14 cellular contexts compared by ENCODE assay signal in the genomic region with DNA sequence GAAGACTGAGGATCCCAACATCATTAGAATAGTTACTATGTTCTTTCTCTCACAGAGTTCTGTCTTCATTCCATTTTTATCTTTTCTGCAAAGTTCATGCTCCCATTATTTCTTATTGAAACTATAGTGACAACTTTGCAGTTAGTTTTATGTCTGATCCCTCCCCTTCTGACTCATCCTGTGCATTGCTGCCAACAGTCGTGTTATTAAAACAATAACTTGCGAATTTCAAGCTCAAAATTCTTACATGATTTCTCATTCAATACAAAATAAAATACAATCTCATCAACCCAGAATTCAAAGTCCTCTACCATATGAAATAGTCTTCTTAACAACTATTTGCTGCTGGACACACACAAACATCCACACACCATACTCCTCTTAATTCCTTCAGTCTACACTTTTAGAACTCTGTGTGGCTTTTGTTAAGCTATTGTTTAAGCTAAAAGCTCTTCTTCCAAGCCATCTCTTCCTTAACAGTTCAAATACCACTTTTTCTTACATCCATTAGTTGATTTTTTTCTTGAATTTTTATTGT.
DNase-seq lines count a peak whose midpoint lies in the region; ATAC-seq, FAIRE-seq and TF ChIP-seq lines count a peak whose summit lies in the region.
"Had no signal": no experiment of that assay in that cellular context is flagged by ENCODE, and none has a peak within 500 bp of the region (broad histone marks: within the 10 kb centered on the region; RNA-seq: fewer than 3 reads in every experiment).

No MANE protein-coding gene starts in this region.

- 0% methylated on average over 1 of the region's 2 CpGs; no CpG with 5 or more reads in 1 of the 2 experiments for WGBS in IMR-90 (ENCODE audit: extremely low coverage in 2 of 2, insufficient read length in 1 of 2), 2 experiments

- peak overlapping the region; percentile 41; the same call in 1 of the 2 replicates for H3K4me3 ChIP-seq in IMR-90 (ENCODE audit: insufficient read depth, low read depth, low read length)
- H3K4me3 ChIP-seq in bronchial epithelial cell (ENCODE audit: low read depth, low read length) = no peak overlapping the region
- no peak overlapping the region for H3K4me3 ChIP-seq in GM23338
- H3K4me3 ChIP-seq: sigmoid colon had no signal

- H3K4me1 ChIP-seq in IMR-90 (ENCODE audit: control insufficient read depth, insufficient read depth, low read length) (peaks cover 9% of the 10 kb centered on the region), GM23338 (ENCODE audit: insufficient read depth) (no peaks in the 10 kb centered on the region)

- peak overlapping the region in 1 of 2 experiments; percentile 74; a peak in 2 of 4 replicates for H4K8ac ChIP-seq in IMR-90 (ENCODE audit: low read depth in 2 of 2, low read length in 2 of 2)

- no peaks in the 10 kb centered on the region for H3K36me3 ChIP-seq in IMR-90 (ENCODE audit: control insufficient read depth, insufficient read depth, low read length)
- no peaks in the 10 kb centered on the region for H3K36me3 ChIP-seq in bronchial epithelial cell (ENCODE audit: control insufficient read depth, insufficient read depth, low read length)
- no peaks in the 10 kb centered on the region for H3K36me3 ChIP-seq in GM23338 (ENCODE audit: insufficient read depth)
- H3K36me3 ChIP-seq: sigmoid colon had no signal

- peak overlapping the region; percentile 97 for H2BK5ac ChIP-seq in IMR-90 (ENCODE audit: low read depth, low read length, poor library complexity, severe bottlenecking)

- no peak overlapping the region for H2AK5ac ChIP-seq in IMR-90 (ENCODE audit: low read depth, low read length)

- H3K27me3 ChIP-seq in IMR-90 (ENCODE audit: control insufficient read depth, insufficient read depth, low read length) (no peaks in the 10 kb centered on the region), bronchial epithelial cell (ENCODE audit: control insufficient read depth, insufficient read depth, low read length) (no peaks in the 10 kb centered on the region), GM23338 (ENCODE audit: insufficient read depth) (no peaks in the 10 kb centered on the region)
- H3K27me3 ChIP-seq: sigmoid colon had no signal

- POLR2A ChIA-PET in IMR-90 (lab: Charles Lee; ENCODE audit: unreplicated experiment) = no interaction called here

- H3K4me2 ChIP-seq in IMR-90 (ENCODE audit: low read depth, low read length) = peak overlapping the region; percentile 99
- H3K4me2 ChIP-seq in GM23338 = no peak overlapping the region

- peaks cover 0 to 3% of the 10 kb centered on the region in 2 experiments; a peak in 1 of 4 replicates for H3K79me1 ChIP-seq in IMR-90 (ENCODE audit: low read depth in 1 of 2, low read length in 2 of 2)

- peak overlapping the region; percentile 55; the same call in 1 of the 2 replicates for H3K23ac ChIP-seq in IMR-90 (ENCODE audit: low read depth, low read length)

- no peak for TF ChIP-seq POLR2A in IMR-90 (IDR thresholded peaks at IDR 0.05; ENCODE audit: low read depth, low read length)

- no TSS peak for BruUV-seq in IMR-90 (replicated peaks; lab: Mats Ljungman, UMichigan)

- H3K27ac Mint-ChIP-seq in GM23338 (no peak overlapping the region), progenitor cell of endocrine pancreas (no peak overlapping the region)
- H3K27ac Mint-ChIP-seq: activated naive CD4-positive, alpha-beta T cell treated with anti-CD3 and anti-CD28 coated beads, Interleukin-2, amount 50 U/mL, for 72 hours had no signal

- H3K36me3 Mint-ChIP-seq in GM23338 (ENCODE audit: low read depth) (no peaks in the 10 kb centered on the region), progenitor cell of endocrine pancreas (ENCODE audit: insufficient read depth) (no peaks in the 10 kb centered on the region)
- H3K36me3 Mint-ChIP-seq: activated naive CD4-positive, alpha-beta T cell treated with anti-CD3 and anti-CD28 coated beads, Interleukin-2, amount 50 U/mL, for 72 hours had no signal

- H3K4ac ChIP-seq in IMR-90 (ENCODE audit: low read depth, low read length) = peak overlapping the region; percentile 59; the same call in 1 of the 2 replicates

- intact Hi-C loops in IMR-90 (cut with micrococcal nuclease) = loop anchor here (5.0 kb wide), 1 partner anchor 1139 kb away; no protein-coding TSS in a partner anchor

- no peak overlapping the region for H2AK9ac ChIP-seq in IMR-90 (replicated peaks; ENCODE audit: low read depth, low read length, poor library complexity)

- peaks cover 5% of the 10 kb centered on the region; the same call in 1 of the 2 replicates for H3K9me1 ChIP-seq in IMR-90 (ENCODE audit: insufficient read depth, low read length)

- peak overlapping the region; percentile 92; the same call in 1 of the 2 replicates for H4K5ac ChIP-seq in IMR-90 (ENCODE audit: low read depth, low read length)

- CTCF ChIA-PET in IMR-90 (lab: Yijun Ruan, JAX) = no interaction called here

- peak overlapping the region; percentile 60 for H2BK15ac ChIP-seq in IMR-90 (ENCODE audit: low read depth, low read length)

- H3K9me3 Mint-ChIP-seq in GM23338 = no peaks in the 10 kb centered on the region
- peaks cover 3% of the 10 kb centered on the region for H3K9me3 Mint-ChIP-seq in progenitor cell of endocrine pancreas (ENCODE audit: low read depth)

- H3K4me3 Mint-ChIP-seq in GM23338 = no peak overlapping the region
- no peak overlapping the region for H3K4me3 Mint-ChIP-seq in progenitor cell of endocrine pancreas (ENCODE audit: low read depth)

- ATAC-seq in IMR-90 (ENCODE audit: low read depth) = peak; percentile 81
- no peak for ATAC-seq in GM23338
- ATAC-seq: activated naive CD4-positive, alpha-beta T cell treated with anti-CD3 and anti-CD28 coated beads, Interleukin-2, amount 50 U/mL, for 72 hours; Panc1 had no signal

- H3K14ac ChIP-seq in IMR-90 (replicated peaks; ENCODE audit: low read depth, low read length) = peak overlapping the region; percentile 53; the same call in 1 of the 2 replicates

- H4K91ac ChIP-seq in IMR-90 (ENCODE audit: insufficient read depth, low read depth, low read length) = peak overlapping the region; percentile 38; the same call in 1 of the 2 replicates

- no peaks in the 10 kb centered on the region for H3K79me2 ChIP-seq in GM23338 (replicated peaks; ENCODE audit: insufficient read depth)

- DNase-seq in ACHN (peak; percentile 13), IMR-90 (peak; percentile 87), bronchial epithelial cell (ENCODE audit: low read depth) (peak; percentile 82), kidney glomerular epithelial cell (lab: John Stamatoyannopoulos, UW) (peak; percentile 58), LoVo (ENCODE audit: low spot score) (no peak), SW480 (ENCODE audit: low spot score) (no peak), GM23338 (ENCODE audit: low spot score) (no peak), progenitor cell of endocrine pancreas (ENCODE audit: low spot score, unreplicated experiment) (no peak)
- DNase-seq: DMS53, sigmoid colon, trophoblast cell had no signal

- H3K56ac ChIP-seq in IMR-90 (ENCODE audit: extremely low read depth, insufficient read depth, low read length) = peak overlapping the region; percentile 60; the same call in 1 of the 2 replicates

- dilution Hi-C loops in IMR-90 (cut with HindIII; ENCODE audit: low sequenced_read_pairs, unreplicated experiment) = no loop called here

- H2BK120ac ChIP-seq in IMR-90 (ENCODE audit: low read depth, low read length) = peak overlapping the region; percentile 85

- H3K4me1 Mint-ChIP-seq in GM23338 (0 out of 3 replicates have a peak, but pooled peaks cover 3% of the 10 kb centered on the region), progenitor cell of endocrine pancreas (ENCODE audit: low read depth) (peaks cover 3% of the 10 kb centered on the region)

- H2BK20ac ChIP-seq in IMR-90 (ENCODE audit: low read depth, low read length) = peak overlapping the region; percentile 83

- H4K20me1 ChIP-seq in IMR-90 (ENCODE audit: insufficient read depth, low read length) = no peaks in the 10 kb centered on the region
- H4K20me1 ChIP-seq in GM23338 (replicated peaks; ENCODE audit: insufficient read depth) = no peaks in the 10 kb centered on the region

- no peak overlapping the region for H2AFZ ChIP-seq in IMR-90 (replicated peaks; ENCODE audit: low read length, poor library complexity)
- no peak overlapping the region for H2AFZ ChIP-seq in GM23338

- in situ Hi-C loops in ACHN (cut with HindIII; ENCODE audit: low pct_ligation_motif_present, low pct_unique_long_range_greater_than_20kb, low sequenced_read_pairs) = no loop called here
- in situ Hi-C loops in IMR-90 (cut with MboI; ENCODE audit: low sequenced_read_pairs) = loop anchor here (25.0 kb wide), 1 partner anchor 1144 kb away; a partner anchor contains a TSS

- H3K9me2 ChIP-seq in GM23338 (ENCODE audit: insufficient read depth) = no peaks in the 10 kb centered on the region

- no peaks in the 10 kb centered on the region for H3K27me3 Mint-ChIP-seq in GM23338 (ENCODE audit: insufficient read depth, low read depth, poor library complexity)
- H3K27me3 Mint-ChIP-seq in progenitor cell of endocrine pancreas = no peaks in the 10 kb centered on the region

- TF ChIP-seq RAD21 in IMR-90 (IDR thresholded peaks at IDR 0.05; ENCODE audit: low read length) = no peak

- TF ChIP-seq CTCF in IMR-90 (conservative IDR thresholded peaks at IDR 0.05; ENCODE audit: low read depth, low read length) (no peak), bronchial epithelial cell (IDR thresholded peaks at IDR 0.05; ENCODE audit: insufficient read depth, low read length, severe bottlenecking) (no peak), GM23338 (conservative IDR thresholded peaks at IDR 0.05; ENCODE audit: low read depth in 2 of 2) (no peak), progenitor cell of endocrine pancreas (IDR thresholded peaks at IDR 0.05; ENCODE audit: unreplicated experiment) (no peak)

- H3K9me3 ChIP-seq in IMR-90 (ENCODE audit: control insufficient read depth, insufficient read depth, low read length) = no peaks in the 10 kb centered on the region
- H3K9me3 ChIP-seq: sigmoid colon had no signal

- peak overlapping the region; percentile 52; the same call in 1 of the 2 replicates for H3K9ac ChIP-seq in IMR-90 (ENCODE audit: low read depth, low read length)

- H3K18ac ChIP-seq in IMR-90 (ENCODE audit: low read depth, low read length) = peak overlapping the region; percentile 98; the same call in 1 of the 2 replicates

- FAIRE-seq in bronchial epithelial cell (lab: Jason Lieb, UNC) = no peak

- no peaks in the 10 kb centered on the region for H3F3A ChIP-seq in GM23338 (replicated peaks; ENCODE audit: low read depth)

- peak overlapping the region; percentile 55; the same call in 1 of the 2 replicates for H3K27ac ChIP-seq in IMR-90 (ENCODE audit: insufficient read depth, low read length)
- no peak overlapping the region for H3K27ac ChIP-seq in GM23338 (ENCODE audit: low read depth)
- H3K27ac ChIP-seq: sigmoid colon, VCaP had no signal

TF ChIP-seq in IMR-90, 13 proteins besides CTCF, POLR2A, EP300 and RAD21 (continues in another document):
- peak; percentile 36; the same call in 1 of the 2 replicates for TF ChIP-seq FOS (IDR thresholded peaks at IDR 0.05; ENCODE audit: low read depth, low read length)

TF ChIP-seq in GM23338, 12 proteins besides CTCF, POLR2A, EP300 and RAD21 (continues in another document):
- TF ChIP-seq EZH2 (IDR thresholded peaks at IDR 0.05; ENCODE audit: low read depth, unreplicated experiment) (no peak), NANOG (IDR thresholded peaks at IDR 0.05; ENCODE audit: borderline replicate concordance) (no peak)

Comparison
In these comparisons a context has a peak if more than half of its experiments do, and no peak if none do; other contexts are left out.
1. DNase-seq: peak in ACHN (single experiment), IMR-90 (single experiment), bronchial epithelial cell (single experiment) and kidney glomerular epithelial cell (single experiment); none in LoVo (single experiment), SW480 (single experiment), GM23338 (single experiment) and progenitor cell of endocrine pancreas (single experiment).